ENCODE assay signal across 22 cellular contexts in the genomic region with DNA sequence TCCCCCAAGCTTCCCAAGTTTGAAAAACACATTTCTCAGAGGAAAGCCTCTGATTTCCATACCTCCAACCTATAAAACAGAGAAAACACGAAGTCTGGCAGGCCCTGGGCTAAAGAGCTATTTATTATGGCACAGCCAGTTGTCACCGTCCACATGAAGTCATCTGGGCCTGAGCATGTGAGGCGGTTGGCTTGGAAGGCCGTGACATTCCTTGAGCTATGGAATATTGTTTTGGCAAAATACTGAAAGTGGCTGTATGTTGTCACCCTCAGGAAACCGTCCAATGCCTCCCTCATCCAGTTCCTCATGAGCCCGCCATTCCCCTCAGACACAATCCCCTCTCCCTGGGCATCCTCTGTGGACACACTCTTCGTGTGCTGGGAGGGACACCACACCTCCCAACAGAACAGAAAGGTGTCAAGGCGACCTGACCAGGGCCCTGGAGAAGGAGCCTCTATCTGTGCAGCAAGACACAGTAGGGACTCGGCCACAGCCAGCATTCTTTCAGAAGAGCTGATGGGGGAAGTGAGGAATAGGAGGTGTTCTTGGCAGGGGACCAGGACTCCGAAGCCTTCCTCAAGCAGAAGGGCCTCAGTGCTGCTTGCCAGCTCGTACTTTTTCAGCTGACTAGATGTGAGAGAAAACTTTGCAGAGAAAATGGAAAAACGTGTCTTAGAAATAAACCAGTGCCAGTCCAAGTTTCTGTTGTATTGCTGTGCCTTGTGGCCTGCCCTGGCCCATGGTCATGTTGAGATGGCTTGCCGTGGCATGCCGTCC.
"Had no signal": no experiment of that assay in that cellular context is flagged by ENCODE, and none has a peak within 500 bp of the region (broad histone marks: within the 10 kb centered on the region; RNA-seq: fewer than 3 reads in every experiment).

No MANE protein-coding gene starts in this region.

- ATAC-seq: activated CD8-positive, alpha-beta memory T cell treated with anti-CD3 and anti-CD28 coated beads, Interleukin-2, amount 10 ng/mL, durations not matched to agents 7 days and 5 days; T-helper 17 cell had no signal

- H3K27me3 ChIP-seq: breast epithelium, Peyer's patch had no signal

- DNase-seq: activated B cell treated with CpG ODN at 0.5 μM for 24 hours; activated CD4-positive, alpha-beta T cell treated with anti-CD3 and anti-CD28 coated beads for 1 hour; activated CD4-positive, alpha-beta T cell treated with anti-CD3 and anti-CD28 coated beads, Interleukin-2, amount 10 ng/mL, durations not matched to agents 24 days and 14 days; activated CD4-positive, alpha-beta T cell treated with anti-CD3 and anti-CD28 coated beads, Interleukin-2, amount 50 U/mL, for 48 hours; activated CD8-positive, alpha-beta memory T cell treated with anti-CD3 and anti-CD28 coated beads, Interleukin-2, amount 10 ng/mL, durations not matched to agents 7 days and 5 days; activated effector memory CD4-positive, alpha-beta T cell treated with anti-CD3 and anti-CD28 coated beads, Interleukin-2, amount 50 U/mL, for 16 hours; activated naive CD4-positive, alpha-beta T cell treated with anti-CD3 and anti-CD28 coated beads for 36 hours; activated T-cell treated with anti-CD3 and anti-CD28 coated beads, Interleukin-2, amount 50 U/mL, for 24 hours; caudate nucleus; Karpas-422; MM.1S; NCI-H1105 treated with DMSO at 0.1 percent for 48 hours; NCI-H1436 treated with DMSO at 0.1 percent for 48 hours; NCI-H187; NCI-H2081 treated with DMSO at 0.1 percent for 48 hours; NCI-H524; Peyer's patch; SHP77 treated with DMSO at 0.1 percent for 48 hours; T-helper 17 cell; T-helper 9 cell had no signal

- H3K27ac ChIP-seq: breast epithelium, Peyer's patch, RWPE1 had no signal

- H3K36me3 ChIP-seq: breast epithelium, Peyer's patch had no signal

- H3K4me1 ChIP-seq: breast epithelium, Peyer's patch had no signal

- H3K9me3 ChIP-seq: Peyer's patch had no signal

- H3K4me3 ChIP-seq: breast epithelium, Peyer's patch had no signal
